In genomic region chr9:94922098-94922607, GRCh38 we compare ENCODE assay signal across 1 cellular context.
TF ChIP-seq lines count a peak whose summit lies in the region.

No MANE protein-coding gene starts in this region.

TF ChIP-seq in HepG2, 621 proteins besides CTCF, POLR2A, EP300 and RAD21 (continues in another document):
- TF ChIP-seq AGO1 (IDR thresholded peaks at IDR 0.05; ENCODE audit: low read depth, low read length, poor library complexity, severe bottlenecking) (no peak), EED (CRISPR knock-in tag; IDR thresholded peaks at IDR 0.05) (no peak), SP5 (CRISPR knock-in tag; IDR thresholded peaks at IDR 0.05; ENCODE audit: borderline replicate concordance, low read depth) (no peak), ZNF24 (IDR thresholded peaks at IDR 0.05) (no peak), KDM2A (CRISPR knock-in tag; IDR thresholded peaks at IDR 0.05; ENCODE audit: borderline replicate concordance, low read depth) (no peak), IRF2 (CRISPR knock-in tag; IDR thresholded peaks at IDR 0.05) (0 out of 2 replicates have a peak, but pooled peaks have one; percentile 29), ZNF768 (CRISPR knock-in tag; IDR thresholded peaks at IDR 0.05) (no peak), JARID2 (CRISPR knock-in tag; IDR thresholded peaks at IDR 0.05; ENCODE audit: insufficient replicate concordance) (peak; percentile 23), ZNF549 (CRISPR knock-in tag; IDR thresholded peaks at IDR 0.05) (no peak), MEF2D (CRISPR knock-in tag; IDR thresholded peaks at IDR 0.05) (0 out of 2 replicates have a peak, but pooled peaks have one; percentile 63), HMG20B (CRISPR knock-in tag; conservative IDR thresholded peaks at IDR 0.05) (no peak), MYPOP (CRISPR knock-in tag; IDR thresholded peaks at IDR 0.05) (no peak), ADNP (CRISPR knock-in tag; IDR thresholded peaks at IDR 0.05) (no peak), GPN1 (CRISPR knock-in tag; IDR thresholded peaks at IDR 0.05; ENCODE audit: borderline replicate concordance) (no peak), NR2F6 (IDR thresholded peaks at IDR 0.05) (no peak), NR2F6 (CRISPR knock-in tag; IDR thresholded peaks at IDR 0.05) (peak; percentile 66), MTF2 (CRISPR knock-in tag; IDR thresholded peaks at IDR 0.05; ENCODE audit: borderline replicate concordance) (no peak), POGZ (CRISPR knock-in tag; IDR thresholded peaks at IDR 0.05) (no peak), HIC2 (CRISPR knock-in tag; IDR thresholded peaks at IDR 0.05; ENCODE audit: low read depth) (no peak), HMGXB4 (CRISPR knock-in tag; IDR thresholded peaks at IDR 0.05; ENCODE audit: borderline replicate concordance in 1 of 2, low read depth in 1 of 2) (no peak), PITX1 (CRISPR knock-in tag; IDR thresholded peaks at IDR 0.05) (no peak), ZSCAN22 (CRISPR knock-in tag; IDR thresholded peaks at IDR 0.05) (no peak), SETDB1 (CRISPR knock-in tag; IDR thresholded peaks at IDR 0.05; ENCODE audit: borderline replicate concordance) (no peak), GZF1 (CRISPR knock-in tag; IDR thresholded peaks at IDR 0.05) (no peak), SMAD9 (CRISPR knock-in tag; IDR thresholded peaks at IDR 0.05) (no peak), JUND (CRISPR knock-in tag; IDR thresholded peaks at IDR 0.05) (no peak), ATF2 (CRISPR knock-in tag; IDR thresholded peaks at IDR 0.05) (peak; percentile 44; the same call in 1 of the 2 replicates), TERF1 (CRISPR knock-in tag; IDR thresholded peaks at IDR 0.05) (no peak), HNF4A (CRISPR knock-in tag; IDR thresholded peaks at IDR 0.05) (peak; percentile 17; the same call in 1 of the 2 replicates), PHB2 (IDR thresholded peaks at IDR 0.05; ENCODE audit: partially characterized antibody) (no peak), ZNF839 (CRISPR knock-in tag; IDR thresholded peaks at IDR 0.05; ENCODE audit: borderline replicate concordance) (no peak), HHEX (CRISPR knock-in tag; IDR thresholded peaks at IDR 0.05) (no peak), TRIM22 (IDR thresholded peaks at IDR 0.05) (no peak), RCOR2 (CRISPR knock-in tag; IDR thresholded peaks at IDR 0.05) (no peak; the same call in 1 of the 2 replicates), ZNF670 (CRISPR knock-in tag; IDR thresholded peaks at IDR 0.05; ENCODE audit: borderline replicate concordance) (no peak), NFIC (IDR thresholded peaks at IDR 0.05; ENCODE audit: low read length) (0 out of 2 replicates have a peak, but pooled peaks have one; percentile 38), ATF7-NPFF (CRISPR knock-in tag; IDR thresholded peaks at IDR 0.05; ENCODE audit: low read depth) (no peak), TFDP2 (CRISPR knock-in tag; IDR thresholded peaks at IDR 0.05) (no peak), MEIS2 (CRISPR knock-in tag; IDR thresholded peaks at IDR 0.05) (no peak), SCMH1 (CRISPR knock-in tag; IDR thresholded peaks at IDR 0.05; ENCODE audit: borderline replicate concordance) (no peak), HDAC6 (IDR thresholded peaks at IDR 0.05; ENCODE audit: low read depth, low read length) (no peak), ZNF776 (CRISPR knock-in tag; IDR thresholded peaks at IDR 0.05) (no peak), NBN (conservative IDR thresholded peaks at IDR 0.05) (no peak), ZBTB39 (CRISPR knock-in tag; IDR thresholded peaks at IDR 0.05) (no peak), ZNF180 (CRISPR knock-in tag; IDR thresholded peaks at IDR 0.05; ENCODE audit: borderline replicate concordance, low read depth) (no peak), ZNF44 (CRISPR knock-in tag; IDR thresholded peaks at IDR 0.05) (no peak), NR1H2 (CRISPR knock-in tag; IDR thresholded peaks at IDR 0.05; ENCODE audit: borderline replicate concordance, low read depth) (no peak), NFRKB (IDR thresholded peaks at IDR 0.05) (no peak), NRL (CRISPR knock-in tag; IDR thresholded peaks at IDR 0.05; ENCODE audit: borderline replicate concordance) (no peak), ZNF431 (CRISPR knock-in tag; IDR thresholded peaks at IDR 0.05; ENCODE audit: borderline replicate concordance, low read depth) (no peak), ZNF790 (CRISPR knock-in tag; IDR thresholded peaks at IDR 0.05; ENCODE audit: borderline replicate concordance) (no peak), ZNF639 (CRISPR knock-in tag; conservative IDR thresholded peaks at IDR 0.05) (no peak), POLR2G (IDR thresholded peaks at IDR 0.05; ENCODE audit: low read depth, low read length) (no peak), KLF12 (CRISPR knock-in tag; IDR thresholded peaks at IDR 0.05; ENCODE audit: borderline replicate concordance) (no peak), TEF (CRISPR knock-in tag; IDR thresholded peaks at IDR 0.05) (no peak), PHF5A (CRISPR knock-in tag; IDR thresholded peaks at IDR 0.05; ENCODE audit: low read depth, unreplicated experiment) (no peak), ARNT (IDR thresholded peaks at IDR 0.05) (no peak), SP1 (IDR thresholded peaks at IDR 0.05) (no peak), SP1 (CRISPR knock-in tag; IDR thresholded peaks at IDR 0.05) (no peak), ARID3A (IDR thresholded peaks at IDR 0.05; ENCODE audit: low read depth, low read length) (no peak), ZNF749 (CRISPR knock-in tag; IDR thresholded peaks at IDR 0.05; ENCODE audit: borderline replicate concordance) (no peak)
